In the genomic region with DNA sequence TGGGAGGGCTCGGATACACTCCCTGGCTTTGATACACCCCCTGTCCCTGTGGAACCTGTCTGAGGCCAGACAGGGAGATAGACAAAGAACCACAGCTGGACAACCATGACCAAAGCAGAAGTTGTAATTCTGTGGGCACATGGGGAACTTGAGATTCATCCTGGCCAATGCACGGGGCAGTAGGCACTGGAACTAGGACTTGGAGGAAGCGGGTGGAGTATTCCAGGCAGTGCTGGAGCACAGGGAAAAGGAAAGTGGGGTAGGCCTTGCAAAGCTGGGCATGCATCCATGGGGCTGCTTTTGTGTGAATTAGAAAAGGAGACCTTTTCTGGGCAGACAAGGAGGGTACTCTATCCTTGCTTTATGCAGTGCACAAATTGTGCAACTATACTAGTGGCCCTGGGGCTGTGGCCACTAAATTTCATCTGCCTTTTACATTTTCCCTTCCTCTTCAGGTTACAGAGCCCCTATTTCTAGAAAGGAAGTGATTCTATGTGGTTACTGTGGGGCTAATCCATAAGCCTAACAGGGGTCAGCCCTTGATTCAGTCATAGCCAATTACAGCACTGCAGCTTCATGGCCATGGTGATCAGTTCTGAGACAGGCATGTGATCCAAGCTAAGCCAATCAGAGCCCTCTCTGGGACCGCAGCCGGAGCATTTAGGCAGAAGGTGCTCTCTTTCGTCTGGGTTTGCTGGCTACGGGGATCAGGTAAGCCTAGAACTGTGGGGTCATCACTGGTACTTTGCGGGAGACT, we compare ENCODE assay signal across 2 cellular contexts.
TF ChIP-seq lines count a peak whose summit lies in the region.

No MANE protein-coding gene starts in this region.

TF ChIP-seq in GM23338, 12 proteins besides CTCF, POLR2A, EP300 and RAD21 (continues in another document):
- TF ChIP-seq ZNF331 (CRISPR knock-in tag; IDR thresholded peaks at IDR 0.05; ENCODE audit: low read depth): no peak
- no peak for TF ChIP-seq EZH2phosphoT487 (IDR thresholded peaks at IDR 0.05; ENCODE audit: unreplicated experiment)
- no peak for TF ChIP-seq ETS1 (IDR thresholded peaks at IDR 0.05)
- no peak for TF ChIP-seq CREB1 (CRISPR knock-in tag; IDR thresholded peaks at IDR 0.05; ENCODE audit: low read depth)
- TF ChIP-seq JUNB (IDR thresholded peaks at IDR 0.05; ENCODE audit: unreplicated experiment): no peak
- TF ChIP-seq POLR2AphosphoS5 (IDR thresholded peaks at IDR 0.05; ENCODE audit: low read depth): no peak
- no peak for TF ChIP-seq ZNF114 (CRISPR knock-in tag; IDR thresholded peaks at IDR 0.05)
- TF ChIP-seq EZH2 (IDR thresholded peaks at IDR 0.05; ENCODE audit: low read depth, unreplicated experiment): no peak
- TF ChIP-seq STAT1 (IDR thresholded peaks at IDR 0.05; ENCODE audit: unreplicated experiment): no peak
- TF ChIP-seq, protein P1, sequence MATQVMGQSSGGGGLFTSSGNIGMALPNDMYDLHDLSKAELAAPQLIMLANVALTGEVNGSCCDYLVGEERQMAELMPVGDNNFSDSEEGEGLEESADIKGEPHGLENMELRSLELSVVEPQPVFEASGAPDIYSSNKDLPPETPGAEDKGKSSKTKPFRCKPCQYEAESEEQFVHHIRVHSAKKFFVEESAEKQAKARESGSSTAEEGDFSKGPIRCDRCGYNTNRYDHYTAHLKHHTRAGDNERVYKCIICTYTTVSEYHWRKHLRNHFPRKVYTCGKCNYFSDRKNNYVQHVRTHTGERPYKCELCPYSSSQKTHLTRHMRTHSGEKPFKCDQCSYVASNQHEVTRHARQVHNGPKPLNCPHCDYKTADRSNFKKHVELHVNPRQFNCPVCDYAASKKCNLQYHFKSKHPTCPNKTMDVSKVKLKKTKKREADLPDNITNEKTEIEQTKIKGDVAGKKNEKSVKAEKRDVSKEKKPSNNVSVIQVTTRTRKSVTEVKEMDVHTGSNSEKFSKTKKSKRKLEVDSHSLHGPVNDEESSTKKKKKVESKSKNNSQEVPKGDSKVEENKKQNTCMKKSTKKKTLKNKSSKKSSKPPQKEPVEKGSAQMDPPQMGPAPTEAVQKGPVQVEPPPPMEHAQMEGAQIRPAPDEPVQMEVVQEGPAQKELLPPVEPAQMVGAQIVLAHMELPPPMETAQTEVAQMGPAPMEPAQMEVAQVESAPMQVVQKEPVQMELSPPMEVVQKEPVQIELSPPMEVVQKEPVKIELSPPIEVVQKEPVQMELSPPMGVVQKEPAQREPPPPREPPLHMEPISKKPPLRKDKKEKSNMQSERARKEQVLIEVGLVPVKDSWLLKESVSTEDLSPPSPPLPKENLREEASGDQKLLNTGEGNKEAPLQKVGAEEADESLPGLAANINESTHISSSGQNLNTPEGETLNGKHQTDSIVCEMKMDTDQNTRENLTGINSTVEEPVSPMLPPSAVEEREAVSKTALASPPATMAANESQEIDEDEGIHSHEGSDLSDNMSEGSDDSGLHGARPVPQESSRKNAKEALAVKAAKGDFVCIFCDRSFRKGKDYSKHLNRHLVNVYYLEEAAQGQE (IDR thresholded peaks at IDR 0.05; ENCODE audit: unreplicated experiment): no peak

TF ChIP-seq in HepG2, 621 proteins besides CTCF, POLR2A, EP300 and RAD21:
- TF ChIP-seq ZNF580 (CRISPR knock-in tag; IDR thresholded peaks at IDR 0.05; ENCODE audit: borderline replicate concordance, low read depth) (no peak), SALL2 (CRISPR knock-in tag; IDR thresholded peaks at IDR 0.05) (no peak), ZNF850 (CRISPR knock-in tag; conservative IDR thresholded peaks at IDR 0.05) (no peak), SP2 (CRISPR knock-in tag; IDR thresholded peaks at IDR 0.05) (no peak), TAF15 (IDR thresholded peaks at IDR 0.05; ENCODE audit: low read depth, low read length, poor library complexity, severe bottlenecking) (no peak), DR1 (CRISPR knock-in tag; IDR thresholded peaks at IDR 0.05) (no peak), WIZ (CRISPR knock-in tag; IDR thresholded peaks at IDR 0.05) (no peak), STAG1 (CRISPR knock-in tag; IDR thresholded peaks at IDR 0.05) (no peak), NFIB (CRISPR knock-in tag; IDR thresholded peaks at IDR 0.05; ENCODE audit: borderline replicate concordance) (no peak), ELF4 (CRISPR knock-in tag; IDR thresholded peaks at IDR 0.05; ENCODE audit: borderline replicate concordance) (no peak), ZNF652 (CRISPR knock-in tag; IDR thresholded peaks at IDR 0.05; ENCODE audit: borderline replicate concordance, low read depth) (no peak), GATAD2A (CRISPR knock-in tag; IDR thresholded peaks at IDR 0.05) (no peak), MLLT10 (CRISPR knock-in tag; IDR thresholded peaks at IDR 0.05) (no peak), AFF4 (CRISPR knock-in tag; IDR thresholded peaks at IDR 0.05) (no peak), ZNF33B (CRISPR knock-in tag; IDR thresholded peaks at IDR 0.05) (no peak), EEA1 (CRISPR knock-in tag; IDR thresholded peaks at IDR 0.05; ENCODE audit: borderline replicate concordance) (no peak), SNAPC2 (CRISPR knock-in tag; IDR thresholded peaks at IDR 0.05) (no peak), TSC22D2 (CRISPR knock-in tag; IDR thresholded peaks at IDR 0.05; ENCODE audit: borderline replicate concordance) (no peak)
- TF ChIP-seq, protein P2, sequence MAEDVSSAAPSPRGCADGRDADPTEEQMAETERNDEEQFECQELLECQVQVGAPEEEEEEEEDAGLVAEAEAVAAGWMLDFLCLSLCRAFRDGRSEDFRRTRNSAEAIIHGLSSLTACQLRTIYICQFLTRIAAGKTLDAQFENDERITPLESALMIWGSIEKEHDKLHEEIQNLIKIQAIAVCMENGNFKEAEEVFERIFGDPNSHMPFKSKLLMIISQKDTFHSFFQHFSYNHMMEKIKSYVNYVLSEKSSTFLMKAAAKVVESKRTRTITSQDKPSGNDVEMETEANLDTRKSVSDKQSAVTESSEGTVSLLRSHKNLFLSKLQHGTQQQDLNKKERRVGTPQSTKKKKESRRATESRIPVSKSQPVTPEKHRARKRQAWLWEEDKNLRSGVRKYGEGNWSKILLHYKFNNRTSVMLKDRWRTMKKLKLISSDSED (CRISPR knock-in tag; IDR thresholded peaks at IDR 0.05): no peak
